8 cellular contexts compared by ENCODE assay signal in the genomic region with DNA sequence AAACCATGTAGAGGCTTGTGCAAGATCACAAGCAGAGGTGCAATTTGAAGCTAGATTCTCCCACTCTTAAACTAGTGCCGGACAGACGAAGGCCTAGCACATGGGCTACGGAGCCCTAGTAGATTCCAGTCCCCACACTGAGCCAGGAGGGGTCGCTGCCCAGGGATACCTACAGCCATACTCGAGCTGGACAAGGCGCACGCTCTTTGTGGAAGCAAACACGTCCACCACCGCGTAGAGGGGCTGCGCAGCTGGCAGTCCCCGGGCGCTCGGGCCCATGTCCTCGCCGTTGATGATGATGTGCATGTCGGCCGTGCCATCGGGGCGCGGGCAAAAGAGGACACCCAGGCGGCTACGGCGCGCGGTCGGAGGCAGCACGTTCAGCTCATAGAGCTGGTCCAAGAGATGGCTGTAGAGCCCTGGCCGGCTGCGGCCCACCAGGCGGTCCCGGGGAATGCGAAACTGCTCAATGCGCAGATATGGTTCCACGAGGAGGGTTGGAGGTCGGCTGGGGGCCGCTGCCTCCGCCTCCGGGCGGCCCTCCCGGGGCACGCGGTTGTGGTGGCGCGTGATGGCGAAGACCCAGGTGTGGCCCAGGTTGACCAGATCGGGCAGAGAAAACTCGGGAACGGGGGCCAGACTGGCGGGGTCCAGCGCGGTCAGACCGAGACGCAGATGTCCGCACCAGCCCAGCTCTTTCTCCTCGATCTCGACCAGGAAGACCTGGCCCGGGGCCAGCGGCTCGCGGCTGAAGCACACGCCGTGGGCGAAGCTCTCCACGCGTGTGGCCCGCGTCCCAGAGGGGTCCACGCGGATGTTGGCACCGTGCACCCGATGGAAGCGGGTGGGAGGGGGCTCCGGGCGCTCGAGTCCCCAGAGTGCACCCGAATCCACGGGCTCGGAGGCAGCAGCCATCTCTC. TPM values are rescaled to one million over a fixed set of nuclear protein-coding genes. Genes with fewer than 3 reads are reported as not detected.
DNase-seq lines count a peak whose midpoint lies in the region; ATAC-seq and TF ChIP-seq lines count a peak whose summit lies in the region.

No MANE protein-coding gene starts in this region.

- peaks cover 44% of the 10 kb centered on the region for H3K4me1 Mint-ChIP-seq in activated naive CD8-positive, alpha-beta T cell (ENCODE audit: low read depth)

- H3K36me3 ChIP-seq in OCI-LY1 (ENCODE audit: insufficient read depth, low read length) (peaks cover 25% of the 10 kb centered on the region; the same call in 1 of the 2 replicates), neuron (ENCODE audit: insufficient read depth, low read length) (peaks cover 20% of the 10 kb centered on the region), transverse colon (peaks cover 0 to 12% (median 2%) of the 10 kb centered on the region in 4 donors)

- H3K9me2 ChIP-seq in OCI-LY1 (ENCODE audit: low read depth, low read length), result no peaks in the 10 kb centered on the region

- H3K27me3 ChIP-seq in OCI-LY1 (ENCODE audit: insufficient read depth, low read length) (no peaks in the 10 kb centered on the region), neuron (ENCODE audit: insufficient read depth, low read length) (no peaks in the 10 kb centered on the region), transverse colon (no peaks in the 10 kb centered on the region)

- TF ChIP-seq EP300 in transverse colon (IDR thresholded peaks at IDR 0.05; ENCODE audit: low read depth), result no peak

- H3F3A ChIP-seq in OCI-LY1 (ENCODE audit: insufficient read depth, low read length), result no peaks in the 10 kb centered on the region; the same call in 1 of the 2 replicates

- H3K27ac Mint-ChIP-seq in activated naive CD8-positive, alpha-beta T cell, result peak overlapping the region; percentile 90

- H3K4me1 ChIP-seq in OCI-LY1 (ENCODE audit: insufficient read depth, low read length, severe bottlenecking), result peaks cover 30% of the 10 kb centered on the region
- peaks cover 26% of the 10 kb centered on the region for H3K4me1 ChIP-seq in neuron (ENCODE audit: insufficient read depth, low read length)
- H3K4me1 ChIP-seq in transverse colon, result peaks cover 15 to 41% (median 32%) of the 10 kb centered on the region in 4 donors

- peak overlapping the region; percentile 70 for H3K9ac ChIP-seq in OCI-LY1 (ENCODE audit: low read length)

- H3K9me3 ChIP-seq in OCI-LY1 (ENCODE audit: low read length) (no peaks in the 10 kb centered on the region), neuron (ENCODE audit: low read length) (no peaks in the 10 kb centered on the region), transverse colon (no peaks in the 10 kb centered on the region)

- H2AFZ ChIP-seq in OCI-LY1 (ENCODE audit: low read length) (no peak overlapping the region), neuron (ENCODE audit: low read depth, low read length) (peak overlapping the region; percentile 69)

- TF ChIP-seq CTCF in OCI-LY1 (IDR thresholded peaks at IDR 0.05; ENCODE audit: low read length), result peak; percentile 64; the same call in 1 of the 2 replicates
- peak; percentile 57 to 74 (median 61) for TF ChIP-seq CTCF in transverse colon (IDR thresholded peaks at IDR 0.05)

- no peaks in the 10 kb centered on the region for H3K9me3 Mint-ChIP-seq in activated naive CD8-positive, alpha-beta T cell (ENCODE audit: low read depth)

- peak overlapping the region; percentile 93 for H3K4me2 ChIP-seq in OCI-LY1 (ENCODE audit: low read length)

- in situ Hi-C loops in transverse colon (cut with MboI; ENCODE audit: low pct_ligation_motif_present in 1 of 4, low pct_unique_long_range_greater_than_20kb in 1 of 4, low sequenced_read_pairs in 3 of 4), result no loop called here

- peak overlapping the region; percentile 91 for H3K4me3 Mint-ChIP-seq in activated naive CD8-positive, alpha-beta T cell

- H3K27me3 Mint-ChIP-seq in activated naive CD8-positive, alpha-beta T cell, result no peaks in the 10 kb centered on the region

- no peaks in the 10 kb centered on the region for H4K20me1 ChIP-seq in OCI-LY1 (ENCODE audit: insufficient read depth, low read length)

- H3K27ac ChIP-seq in OCI-LY1 (ENCODE audit: low read depth, low read length, poor library complexity, severe bottlenecking), result peak overlapping the region; percentile 24
- peak overlapping the region; percentile 87 to 90 (median 88) for H3K27ac ChIP-seq in transverse colon

- no peaks in the 10 kb centered on the region for H3K79me2 ChIP-seq in OCI-LY1 (ENCODE audit: insufficient read depth, low read length)

- peak; percentile 63 for DNase-seq in globus pallidus (ENCODE audit: low spot score)
- DNase-seq in transverse colon, result peak; percentile 85

- H3K36me3 Mint-ChIP-seq in activated naive CD8-positive, alpha-beta T cell, result no peaks in the 10 kb centered on the region

- peak overlapping the region; percentile 76; the same call in 1 of the 2 replicates for H3K4me3 ChIP-seq in GM08714 (ENCODE audit: low read length)
- H3K4me3 ChIP-seq in OCI-LY1 (ENCODE audit: low read depth, low read length, poor library complexity, severe bottlenecking), result peak overlapping the region; percentile 75
- H3K4me3 ChIP-seq in neuron (ENCODE audit: low read length), result peak overlapping the region; percentile 68
- H3K4me3 ChIP-seq in transverse colon, result peak overlapping the region; percentile 70 to 84 (median 76)

- intact Hi-C loops in transverse colon (cut with DNase I; ENCODE audit: low total_unique reads), result loop anchor here (1.0 to 10.0 kb wide), 2 partner anchors 81 to 96 kb away; a partner anchor contains a TSS

- no peak for TF ChIP-seq POLR2A in transverse colon (IDR thresholded peaks at IDR 0.05)

- WGBS in transverse colon (ENCODE audit: low coverage in 1 of 2), 2 donors, result 5% methylated on average over 45 of the region's 79 CpGs; no CpG with 5 or more reads in 1 of the 2 donors

- ATAC-seq in HG03097 (IDR thresholded peaks at IDR 0.05; ENCODE audit: low FRiP score, unreplicated experiment) (peak; percentile 13), GM18519 (IDR thresholded peaks at IDR 0.05; ENCODE audit: low FRiP score, unreplicated experiment) (no peak)

RNA-seq across cellular contexts. Expression of a gene that starts 0.7 kb away (rescaled TPM):
- 10 to 100 TPM; 14.7 to 30.4 (median 18.1) TPM for total RNA-seq in transverse colon

RNA-seq across cellular contexts. Expression of a gene that starts 0.8 kb away (rescaled TPM):
- total RNA-seq in transverse colon, result 100 to 1,000 TPM; 197 to 971 (median 466) TPM

RNA-seq across cellular contexts. Expression of a gene that starts 2.9 kb away (rescaled TPM):
- 100 to 1,000 TPM in 1 of 4 donors, 1 to 10 TPM in 3; 3.7 to 103 (median 6.0) TPM for total RNA-seq in transverse colon

RNA-seq across cellular contexts. Expression of a gene that starts 9.3 kb away (rescaled TPM):
- 10 to 100 TPM; 11.0 to 82.6 (median 16.0) TPM for total RNA-seq in transverse colon

RNA-seq across cellular contexts. Expression of a gene that starts 21.6 kb away (rescaled TPM):
- total RNA-seq in transverse colon, result 10 to 100 TPM; 17.7 to 79.9 (median 59.9) TPM
